13 cellular contexts compared by ENCODE assay signal in genomic region chr7:140885735-140886334, GRCh38.
"Had no signal": no experiment of that assay in that cellular context is flagged by ENCODE, and none has a peak within 500 bp of the region (broad histone marks: within the 10 kb centered on the region; RNA-seq: fewer than 3 reads in every experiment).

No MANE protein-coding gene starts in this region.

- H3K27me3 Mint-ChIP-seq: activated CD8-positive, alpha-beta T cell treated with anti-CD3 and anti-CD28 coated beads for 36 hours had no signal

- H3K36me3 ChIP-seq: adrenal gland, gastroesophageal sphincter, left ventricle myocardium inferior, suprapubic skin, upper lobe of left lung had no signal

- DNase-seq: activated CD8-positive, alpha-beta memory T cell treated with anti-CD3 and anti-CD28 coated beads, Interleukin-2, amount 50 U/mL, for 4 hours; activated CD8-positive, alpha-beta T cell treated with anti-CD3 and anti-CD28 coated beads for 36 hours; activated naive CD4-positive, alpha-beta T cell; adrenal gland; left ventricle myocardium inferior; mesenchymal stem cell; right cardiac atrium; upper lobe of left lung had no signal

- H3K4me3 Mint-ChIP-seq: activated CD8-positive, alpha-beta T cell treated with anti-CD3 and anti-CD28 coated beads for 36 hours; T-helper 2 cell treated with Interferon-gamma antibody and Interleukin-4, amounts not matched to agents 5 μg/mL and 100 μg/mL, for 36 hours had no signal

- ATAC-seq: activated CD8-positive, alpha-beta T cell treated with anti-CD3 and anti-CD28 coated beads for 36 hours; gastroesophageal sphincter; right cardiac atrium had no signal

- H3K27ac Mint-ChIP-seq: activated CD8-positive, alpha-beta T cell treated with anti-CD3 and anti-CD28 coated beads for 36 hours; T-helper 2 cell treated with Interferon-gamma antibody and Interleukin-4, amounts not matched to agents 5 μg/mL and 100 μg/mL, for 36 hours had no signal

- H3K27me3 ChIP-seq: adrenal gland, gastroesophageal sphincter, suprapubic skin, upper lobe of left lung had no signal

- H3K9me3 Mint-ChIP-seq: activated CD8-positive, alpha-beta T cell treated with anti-CD3 and anti-CD28 coated beads for 36 hours; T-helper 2 cell treated with Interferon-gamma antibody and Interleukin-4, amounts not matched to agents 5 μg/mL and 100 μg/mL, for 36 hours had no signal

- H3K4me3 ChIP-seq: adrenal gland, coronary artery, gastroesophageal sphincter, left ventricle myocardium inferior, smooth muscle cell, suprapubic skin, upper lobe of left lung had no signal

- H3K9me3 ChIP-seq: adrenal gland, gastroesophageal sphincter, left ventricle myocardium inferior, suprapubic skin, upper lobe of left lung had no signal

- H3K27ac ChIP-seq: adrenal gland, coronary artery, gastroesophageal sphincter, left ventricle myocardium inferior, suprapubic skin, upper lobe of left lung had no signal
